ENCODE assay signal across 27 cellular contexts in the genomic region with DNA sequence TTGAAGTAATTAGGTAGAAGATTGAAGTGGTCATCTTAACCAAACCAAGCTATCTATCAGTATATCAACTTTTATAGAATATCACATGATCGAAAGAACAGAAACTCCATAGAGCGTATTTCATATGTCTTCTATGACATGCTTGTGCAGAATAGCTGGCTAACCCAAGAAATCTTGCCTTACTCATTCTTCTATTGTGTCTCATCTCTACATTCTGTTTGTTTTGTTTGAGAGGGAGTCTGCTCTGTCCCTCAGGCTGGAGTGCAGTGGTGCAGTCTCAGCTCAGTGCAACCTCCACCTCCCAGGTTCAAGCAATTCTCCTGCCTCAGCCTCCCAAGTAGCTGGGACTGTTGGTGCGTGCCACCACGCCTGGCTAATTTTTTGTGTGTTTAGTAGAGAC. TPM values are rescaled to one million over a fixed set of nuclear protein-coding genes. Genes with fewer than 3 reads are reported as not detected.
DNase-seq lines count a peak whose midpoint lies in the region; ATAC-seq and TF ChIP-seq lines count a peak whose summit lies in the region.
"Had no signal": no experiment of that assay in that cellular context is flagged by ENCODE, and none has a peak within 500 bp of the region (broad histone marks: within the 10 kb centered on the region; RNA-seq: fewer than 3 reads in every experiment).

No MANE protein-coding gene starts in this region.

- no peak for TF ChIP-seq CTCF in progenitor cell of endocrine pancreas (IDR thresholded peaks at IDR 0.05; ENCODE audit: unreplicated experiment)

- DNase-seq in activated T-cell treated with anti-CD3 and anti-CD28 coated beads, Interleukin-2, amount 50 U/mL, for 72 hours = no peak
- no peak for DNase-seq in activated T-cell treated with anti-CD3 and anti-CD28 coated beads for 4 hours
- no peak for DNase-seq in T-cell
- no peak for DNase-seq in progenitor cell of endocrine pancreas (ENCODE audit: low spot score, unreplicated experiment)
- DNase-seq in NCI-H446 treated with DMSO at 0.1 percent for 48 hours (lab: John Stamatoyannopoulos, UW) = no peak
- no peak for DNase-seq in HT-29 (ENCODE audit: low spot score)
- DNase-seq: Caco-2; caudate nucleus; DMS79; effector CD8-positive, alpha-beta T cell; GF-D8; HFFc6; left cardiac atrium; mucosa of descending colon; NCI-H146; NCI-H2107; NCI-H345; ovary; Right ventricle myocardium superior; stimulated activated naive B cell treated with anti-CD40 and anti-IgM and Interleukin-4, amounts not matched to agents 10 μg/mL and 1 μg/mL and 100 μg/mL, for 72 hours had no signal

- ATAC-seq in activated T-cell treated with anti-CD3 and anti-CD28 coated beads, Interleukin-2, amount 50 U/mL, for 72 hours (replicated peaks in 1 of 2) = peak; percentile 43 to 50
- ATAC-seq in T-cell (replicated peaks in 1 of 4) (no peak), GM18868 (IDR thresholded peaks at IDR 0.05; ENCODE audit: unreplicated experiment) (no peak)
- ATAC-seq: GM23338, left cardiac atrium, mucosa of descending colon, Panc1, SK-N-SH treated with all-trans-retinoic acid at 6 μM for 48 hours had no signal

- H3K4me1 Mint-ChIP-seq in activated T-cell treated with anti-CD3 and anti-CD28 coated beads, Interleukin-2, amount 50 U/mL, for 72 hours (ENCODE audit: low read depth) = peaks cover 91% of the 10 kb centered on the region
- H3K4me1 Mint-ChIP-seq in T-cell = peaks cover 91 to 93% (median 92%) of the 10 kb centered on the region in 3 donors
- peaks cover 91% of the 10 kb centered on the region for H3K4me1 Mint-ChIP-seq in activated naive CD8-positive, alpha-beta T cell (ENCODE audit: low read depth)
- H3K4me1 Mint-ChIP-seq in progenitor cell of endocrine pancreas (ENCODE audit: low read depth) = peaks cover 51% of the 10 kb centered on the region

- peaks cover 2 to 3% of the 10 kb centered on the region in 2 donors for H3K36me3 Mint-ChIP-seq in activated T-cell treated with anti-CD3 and anti-CD28 coated beads, Interleukin-2, amount 50 U/mL, for 72 hours (ENCODE audit: insufficient read depth in 2 of 2)
- no peaks in the 10 kb centered on the region for H3K36me3 Mint-ChIP-seq in T-cell
- H3K36me3 Mint-ChIP-seq in activated naive CD8-positive, alpha-beta T cell = peaks cover 3% of the 10 kb centered on the region
- H3K36me3 Mint-ChIP-seq in progenitor cell of endocrine pancreas (ENCODE audit: insufficient read depth) = no peaks in the 10 kb centered on the region
- H3K36me3 Mint-ChIP-seq: IgD-negative memory B cell had no signal

- POLR2A ChIA-PET in T-cell (lab: Charles Lee) = interaction anchor here (0.5 to 0.6 kb wide), 2 partner anchors 188 to 248 kb away, joined by 3 read pairs; no protein-coding TSS in a partner anchor

- H3K27ac Mint-ChIP-seq in activated T-cell treated with anti-CD3 and anti-CD28 coated beads, Interleukin-2, amount 50 U/mL, for 72 hours = peak overlapping the region; percentile 18
- H3K27ac Mint-ChIP-seq in T-cell = peak overlapping the region in 1 of 2 donors; percentile 51
- H3K27ac Mint-ChIP-seq in activated naive CD8-positive, alpha-beta T cell = peak overlapping the region; percentile 77
- peak overlapping the region; percentile 60 for H3K27ac Mint-ChIP-seq in progenitor cell of endocrine pancreas
- H3K27ac Mint-ChIP-seq: GM23338; HFFc6; IgD-negative memory B cell; nephron; stimulated activated naive B cell treated with anti-CD40 and anti-IgM and Interleukin-4, amounts not matched to agents 10 μg/mL and 1 μg/mL and 100 μg/mL, for 72 hours had no signal

- peak overlapping the region in 1 of 2 donors; percentile 42 for H3K4me3 Mint-ChIP-seq in activated T-cell treated with anti-CD3 and anti-CD28 coated beads, Interleukin-2, amount 50 U/mL, for 72 hours
- peak overlapping the region in 2 of 3 donors; percentile 22 to 64 for H3K4me3 Mint-ChIP-seq in T-cell
- H3K4me3 Mint-ChIP-seq in activated naive CD8-positive, alpha-beta T cell = peak overlapping the region; percentile 14
- H3K4me3 Mint-ChIP-seq in progenitor cell of endocrine pancreas (ENCODE audit: low read depth) = no peak overlapping the region
- H3K4me3 Mint-ChIP-seq: GM23338, HFFc6, nephron had no signal

- H3K9me3 Mint-ChIP-seq in activated T-cell treated with anti-CD3 and anti-CD28 coated beads, Interleukin-2, amount 50 U/mL, for 72 hours = no peaks in the 10 kb centered on the region
- H3K9me3 Mint-ChIP-seq in T-cell (no peaks in the 10 kb centered on the region), progenitor cell of endocrine pancreas (ENCODE audit: low read depth) (no peaks in the 10 kb centered on the region)
- H3K9me3 Mint-ChIP-seq in activated naive CD8-positive, alpha-beta T cell (ENCODE audit: low read depth) = no peaks in the 10 kb centered on the region
- H3K9me3 Mint-ChIP-seq: GM23338; HFFc6; IgD-negative memory B cell; nephron; stimulated activated naive B cell treated with anti-CD40 and anti-IgM and Interleukin-4, amounts not matched to agents 10 μg/mL and 1 μg/mL and 100 μg/mL, for 72 hours had no signal

- no peaks in the 10 kb centered on the region for H3K27me3 Mint-ChIP-seq in activated T-cell treated with anti-CD3 and anti-CD28 coated beads, Interleukin-2, amount 50 U/mL, for 72 hours (ENCODE audit: low read depth)
- H3K27me3 Mint-ChIP-seq in T-cell = no peaks in the 10 kb centered on the region
- no peaks in the 10 kb centered on the region for H3K27me3 Mint-ChIP-seq in activated naive CD8-positive, alpha-beta T cell
- H3K27me3 Mint-ChIP-seq in progenitor cell of endocrine pancreas = no peaks in the 10 kb centered on the region
- H3K27me3 Mint-ChIP-seq: IgD-negative memory B cell; stimulated activated naive B cell treated with anti-CD40 and anti-IgM and Interleukin-4, amounts not matched to agents 10 μg/mL and 1 μg/mL and 100 μg/mL, for 72 hours had no signal

- CTCF ChIA-PET in T-cell (lab: Charles Lee) = no interaction called here

RNA-seq across cellular contexts. Expression of a gene that starts 10.6 kb away (rescaled TPM):
- 100 to 1,000 TPM; 118 to 125 TPM for total RNA-seq in activated T-cell treated with anti-CD3 and anti-CD28 coated beads, Interleukin-2, amount 50 U/mL, for 72 hours
- total RNA-seq in T-cell (100 to 1,000 TPM; 128 to 160 (median 146) TPM), progenitor cell of endocrine pancreas (58.0 and 60.0 TPM in 2 replicates)
- 7.9 and 11.7 TPM in 2 replicates for total RNA-seq in HT-29 (2014; rRNA removed; shearing (Covaris generic))

Comparison
In these comparisons a context has a peak if more than half of its experiments do, and no peak if none do; other contexts are left out.
1. ATAC-seq: peak in activated T-cell treated with anti-CD3 and anti-CD28 coated beads, Interleukin-2, amount 50 U/mL, for 72 hours (2 of 2); none in T-cell (0 of 4) and GM18868 (single experiment).